ENCODE assay signal across 19 cellular contexts in genomic region chr7:70579397-70580097, GRCh38.
A peak's percentile ranks its signal among the peaks of the same experiment; 100 is the strongest.
DNase-seq lines count a peak whose midpoint lies in the region; FAIRE-seq and TF ChIP-seq lines count a peak whose summit lies in the region.
"Had no signal": no experiment of that assay in that cellular context is flagged by ENCODE, and none has a peak within 500 bp of the region (broad histone marks: within the 10 kb centered on the region; RNA-seq: fewer than 3 reads in every experiment).

No MANE protein-coding gene starts in this region.

- TF ChIP-seq POLR2A in GM12891 (IDR thresholded peaks at IDR 0.05; ENCODE audit: low read depth, low read length), result no peak

- FAIRE-seq in GM12891 (lab: Jason Lieb, UNC), result no peak

- no peaks in the 10 kb centered on the region for H3K36me3 Mint-ChIP-seq in activated CD4-positive, alpha-beta T cell treated with anti-CD3 and anti-CD28 coated beads, Interleukin-2, amount 10 ng/mL, durations not matched to agents 24 days and 14 days (ENCODE audit: low read depth)
- H3K36me3 Mint-ChIP-seq: CD4-positive, alpha-beta memory T cell had no signal

- H3K4me1 Mint-ChIP-seq in activated CD4-positive, alpha-beta T cell treated with anti-CD3 and anti-CD28 coated beads, Interleukin-2, amount 10 ng/mL, durations not matched to agents 24 days and 14 days, result no peaks in the 10 kb centered on the region
- H3K4me1 Mint-ChIP-seq: CD4-positive, alpha-beta memory T cell had no signal

- H3K27me3 Mint-ChIP-seq in activated CD4-positive, alpha-beta T cell treated with anti-CD3 and anti-CD28 coated beads, Interleukin-2, amount 10 ng/mL, durations not matched to agents 24 days and 14 days, result no peaks in the 10 kb centered on the region
- H3K27me3 Mint-ChIP-seq: CD4-positive, alpha-beta memory T cell had no signal

- H3K9me3 Mint-ChIP-seq in activated CD4-positive, alpha-beta T cell treated with anti-CD3 and anti-CD28 coated beads, Interleukin-2, amount 10 ng/mL, durations not matched to agents 24 days and 14 days, result no peaks in the 10 kb centered on the region

- no peak for TF ChIP-seq CTCF in 22Rv1 (IDR thresholded peaks at IDR 0.05)
- TF ChIP-seq CTCF in C4-2B (conservative IDR thresholded peaks at IDR 0.05), result no peak

- H3K4me3 Mint-ChIP-seq in activated CD4-positive, alpha-beta T cell treated with anti-CD3 and anti-CD28 coated beads, Interleukin-2, amount 10 ng/mL, durations not matched to agents 24 days and 14 days, result no peak overlapping the region
- H3K4me3 Mint-ChIP-seq: CD4-positive, alpha-beta memory T cell had no signal

- no peak overlapping the region for H3K27ac Mint-ChIP-seq in activated CD4-positive, alpha-beta T cell treated with anti-CD3 and anti-CD28 coated beads, Interleukin-2, amount 10 ng/mL, durations not matched to agents 24 days and 14 days
- H3K27ac Mint-ChIP-seq: CD4-positive, alpha-beta memory T cell had no signal

- DNase-seq in NCI-H226 (peak; percentile 17), kidney tubule cell (ENCODE audit: low spot score) (peak; percentile 41), GM12891 (ENCODE audit: insufficient read length, low spot score) (no peak), OCI-M2 (lab: John Stamatoyannopoulos, UW; ENCODE audit: unreplicated experiment) (no peak), COR-L47 (lab: John Stamatoyannopoulos, UW) (no peak)
- no peak for DNase-seq in activated CD4-positive, alpha-beta T cell treated with anti-CD3 and anti-CD28 coated beads, Interleukin-2, amount 10 ng/mL, durations not matched to agents 24 days and 14 days
- DNase-seq: BE2C; CD4-positive, alpha-beta memory T cell; GDM1; Karpas-422; MM.1S; NCI-H1048; NCI-H1417 treated with DMSO at 0.1 percent for 48 hours; NCI-H187; NCI-H510A; NCI-H774; NK-92 treated with Interleukin-12 subunit alpha and Interleukin-12 subunit beta, amount 100 ng/mL, for 24 hours had no signal

- H3K27ac ChIP-seq in 22Rv1, result peak overlapping the region; percentile 68
- H3K27ac ChIP-seq in C4-2B, result peak overlapping the region; percentile 12; the same call in 1 of the 2 replicates

- intact Hi-C loops in activated CD4-positive, alpha-beta T cell treated with anti-CD3 and anti-CD28 coated beads, Interleukin-2, amount 10 ng/mL, durations not matched to agents 24 days and 14 days (cut with micrococcal nuclease), result no loop called here

TF ChIP-seq in GM12891, 5 proteins besides CTCF, POLR2A, EP300 and RAD21:
- TF ChIP-seq SPI1 (IDR thresholded peaks at IDR 0.05; ENCODE audit: low read depth, low read length) (no peak), POLR2AphosphoS5 (IDR thresholded peaks at IDR 0.05; ENCODE audit: low read depth, low read length) (no peak), TAF1 (IDR thresholded peaks at IDR 0.05; ENCODE audit: low read depth, low read length) (no peak), POU2F2 (IDR thresholded peaks at IDR 0.05; ENCODE audit: low read depth, low read length) (no peak), PAX5 (IDR thresholded peaks at IDR 0.05; ENCODE audit: insufficient read depth, low read length, severe bottlenecking) (no peak)

Comparison
In these comparisons a context has a peak if more than half of its experiments do, and no peak if none do; other contexts are left out.
1. DNase-seq: peak in NCI-H226 (single experiment) and kidney tubule cell (single experiment); none in GM12891 (single experiment), OCI-M2 (single experiment), COR-L47 (single experiment) and activated CD4-positive, alpha-beta T cell treated with anti-CD3 and anti-CD28 coated beads, Interleukin-2, amount 10 ng/mL, durations not matched to agents 24 days and 14 days (single experiment).